ENCODE assay signal across 13 cellular contexts in genomic region chrX:155381838-155382528, GRCh38. TPM values are rescaled to one million over a fixed set of nuclear protein-coding genes. Genes with fewer than 3 reads are reported as not detected.
DNase-seq lines count a peak whose midpoint lies in the region; ATAC-seq and TF ChIP-seq lines count a peak whose summit lies in the region.
"Not testable (repeated sequence)": the region's sequence is repeated elsewhere in the genome, so short reads cannot be mapped to it uniquely, and the experiment has no call there.
"Had no signal": no experiment of that assay in that cellular context is flagged by ENCODE, and none has a peak within 500 bp of the region (broad histone marks: within the 10 kb centered on the region; RNA-seq: fewer than 3 reads in every experiment).

Gene F8A2 (plus strand): TSS chrX:155382095. CDS start chrX:155382115, 20 bp downstream.

- not testable (repeated sequence) for DNase-seq in CD4-positive, CD25-positive, alpha-beta regulatory T cell; omental fat pad (ENCODE audit: low spot score)

- H3K9me3 Mint-ChIP-seq in CD4-positive, CD25-positive, alpha-beta regulatory T cell, result not testable (repeated sequence)

- H3K4me3 Mint-ChIP-seq in CD4-positive, CD25-positive, alpha-beta regulatory T cell, result not testable (repeated sequence)

- not testable (repeated sequence) for TF ChIP-seq EP300 in gastroesophageal sphincter (IDR thresholded peaks at IDR 0.05)

- no CpG with 5 or more reads among the region's 90 CpGs for WGBS in gastroesophageal sphincter (ENCODE audit: low coverage in 1 of 2), 2 donors

- not testable (repeated sequence) for H3K4me1 ChIP-seq in CD4-positive, CD25-positive, alpha-beta regulatory T cell (ENCODE audit: control insufficient read depth, insufficient read depth, low read length, poor library complexity, severe bottlenecking); gastroesophageal sphincter

- H3K27me3 Mint-ChIP-seq in CD4-positive, CD25-positive, alpha-beta regulatory T cell, result not testable (repeated sequence)

- H3K36me3 ChIP-seq in CD4-positive, CD25-positive, alpha-beta regulatory T cell (ENCODE audit: control insufficient read depth, insufficient read depth, low read length); gastroesophageal sphincter: not testable (repeated sequence)

- H3K27me3 ChIP-seq in CD4-positive, CD25-positive, alpha-beta regulatory T cell (ENCODE audit: control insufficient read depth, insufficient read depth, low read length); gastroesophageal sphincter: not testable (repeated sequence)

- not testable (repeated sequence) for H3K4me1 Mint-ChIP-seq in CD4-positive, CD25-positive, alpha-beta regulatory T cell

- H3K27ac ChIP-seq in CD4-positive, CD25-positive, alpha-beta regulatory T cell (ENCODE audit: insufficient read depth, low read length, poor library complexity, severe bottlenecking); gastroesophageal sphincter: not testable (repeated sequence)

- not testable (repeated sequence) for TF ChIP-seq POLR2A in gastroesophageal sphincter (IDR thresholded peaks at IDR 0.05)

- not testable (repeated sequence) for H3K9me3 ChIP-seq in CD4-positive, CD25-positive, alpha-beta regulatory T cell (ENCODE audit: control insufficient read depth in 2 of 2, low read length in 2 of 2); gastroesophageal sphincter

- ATAC-seq in CD4-positive, CD25-positive, alpha-beta regulatory T cell (ENCODE audit: low read depth in 2 of 2), result peak; percentile 75 to 80
- ATAC-seq in GM19025 (IDR thresholded peaks at IDR 0.05; ENCODE audit: low read depth, unreplicated experiment), result peak; percentile 80
- peak; percentile 66 for ATAC-seq in GM21526 (IDR thresholded peaks at IDR 0.05; ENCODE audit: low FRiP score, unreplicated experiment)
- ATAC-seq in HG02852 (IDR thresholded peaks at IDR 0.05; ENCODE audit: unreplicated experiment), result peak; percentile 76
- peak; percentile 86 for ATAC-seq in HG03175 (IDR thresholded peaks at IDR 0.05; ENCODE audit: unreplicated experiment)
- peak; percentile 89 for ATAC-seq in SK-N-SH treated with all-trans-retinoic acid at 6 μM for 48 hours
- peak; percentile 79 for ATAC-seq in gastroesophageal sphincter
- ATAC-seq in omental fat pad (ENCODE audit: low FRiP score), result peak; percentile 78

- H3K36me3 Mint-ChIP-seq in CD4-positive, CD25-positive, alpha-beta regulatory T cell, result not testable (repeated sequence)

- TF ChIP-seq CTCF in gastroesophageal sphincter (IDR thresholded peaks at IDR 0.05); omental fat pad (IDR thresholded peaks at IDR 0.05): not testable (repeated sequence)

- H3K4me3 ChIP-seq in CD4-positive, CD25-positive, alpha-beta regulatory T cell (ENCODE audit: low read depth, low read length); gastroesophageal sphincter: not testable (repeated sequence)

- not testable (repeated sequence) for H3K27ac Mint-ChIP-seq in CD4-positive, CD25-positive, alpha-beta regulatory T cell

RNA-seq across cellular contexts. Expression of gene F8A2, which starts in this region (rescaled TPM):
- total RNA-seq in CD4-positive, CD25-positive, alpha-beta regulatory T cell, result not detected
- not detected for polyA plus RNA-seq in CD4-positive, CD25-positive, alpha-beta regulatory T cell
- not detected for total RNA-seq in gastroesophageal sphincter
- not detected for total RNA-seq in omental fat pad
- total RNA-seq: A172; activated CD4-positive, alpha-beta T cell treated with anti-CD3 and anti-CD28 coated beads, Interleukin-2, amount 10 ng/mL, durations not matched to agents 7 days and 5 days; H1; M059J had no signal
- polyA plus RNA-seq: adrenal gland, H1 had no signal

Comparison
In these comparisons a context has a peak if more than half of its experiments do, and no peak if none do; other contexts are left out.
1. Peak in ATAC-seq in CD4-positive, CD25-positive, alpha-beta regulatory T cell; RNA of the gene not detected or under 1 TPM.
2. Peak in ATAC-seq in gastroesophageal sphincter; RNA of the gene not detected or under 1 TPM.
3. Peak in ATAC-seq in omental fat pad; RNA of the gene not detected or under 1 TPM.